1 cellular context compared by ENCODE assay signal in genomic region chr2:3656762-3657691, GRCh38.
A peak's percentile ranks its signal among the peaks of the same experiment; 100 is the strongest.
TF ChIP-seq lines count a peak whose summit lies in the region.

No MANE protein-coding gene starts in this region.

TF ChIP-seq in GM12878, 131 proteins besides CTCF, POLR2A, EP300 and RAD21:
- TF ChIP-seq DPF2 (IDR thresholded peaks at IDR 0.05) (no peak), ZNF217 (IDR thresholded peaks at IDR 0.05) (no peak), BCLAF1 (IDR thresholded peaks at IDR 0.05) (no peak), GATAD2B (conservative IDR thresholded peaks at IDR 0.05; ENCODE audit: low read depth) (no peak), SMAD1 (IDR thresholded peaks at IDR 0.05; ENCODE audit: low read depth, partially characterized antibody) (no peak), EED (IDR thresholded peaks at IDR 0.05; ENCODE audit: low read depth) (no peak), NRF1 (conservative IDR thresholded peaks at IDR 0.05; ENCODE audit: low read depth, low read length) (no peak), STAT1 (conservative IDR thresholded peaks at IDR 0.05) (no peak), PAX8 (IDR thresholded peaks at IDR 0.05) (no peak), TCF3 (IDR thresholded peaks at IDR 0.05; ENCODE audit: borderline replicate concordance, insufficient read depth, low read depth, low read length) (no peak), NR2C1 (IDR thresholded peaks at IDR 0.05) (peak; percentile 78), IRF4 (IDR thresholded peaks at IDR 0.05; ENCODE audit: low read depth, low read length) (no peak), NR2F1 (conservative IDR thresholded peaks at IDR 0.05) (peak; percentile 54; the same call in 1 of the 2 replicates), RELB (IDR thresholded peaks at IDR 0.05; ENCODE audit: low read depth) (no peak), IKZF2 (IDR thresholded peaks at IDR 0.05) (no peak)
